12 cellular contexts compared by ENCODE assay signal in genomic region chr15:52392008-52392687, GRCh38.
DNase-seq lines count a peak whose midpoint lies in the region; ATAC-seq and TF ChIP-seq lines count a peak whose summit lies in the region.
"Had no signal": no experiment of that assay in that cellular context is flagged by ENCODE, and none has a peak within 500 bp of the region (broad histone marks: within the 10 kb centered on the region; RNA-seq: fewer than 3 reads in every experiment).

No MANE protein-coding gene starts in this region.

- no peak overlapping the region; a peak in 1 of 5 replicates for H3K4me3 Mint-ChIP-seq in H9
- H3K4me3 Mint-ChIP-seq in natural killer cell = no peak overlapping the region
- H3K4me3 Mint-ChIP-seq: naive B cell had no signal

- H3K4me3 ChIP-seq in AG04449 (ENCODE audit: low read depth, low read length) = no peak overlapping the region
- no peak overlapping the region for H3K4me3 ChIP-seq in iPS DF 6.9 (ENCODE audit: low read length)
- H3K4me3 ChIP-seq: BLaER1 treated with 17β-estradiol and CSF1 and Interleukin-3, amounts not matched to agents 10 nM and 100 nM; GM12878 had no signal

- CTCF ChIA-PET in AG04449 (lab: Yijun Ruan, JAX) = interaction anchor here (1.6 kb wide), 1 partner anchor 41 kb away, joined by 4 read pairs; no protein-coding TSS in a partner anchor

- intact Hi-C loops in natural killer cell (cut with micrococcal nuclease) = no loop called here

- ATAC-seq in natural killer cell = no peak
- ATAC-seq: GM12878 had no signal

- H3K9me3 ChIP-seq in H9 (ENCODE audit: control insufficient read depth, low read depth, low read length) (no peaks in the 10 kb centered on the region), iPS DF 6.9 (ENCODE audit: control insufficient read depth, insufficient read depth, low read length) (no peaks in the 10 kb centered on the region)
- H3K9me3 ChIP-seq: BLaER1 treated with 17β-estradiol and CSF1 and Interleukin-3, amounts not matched to agents 10 nM and 100 nM had no signal

- no peak overlapping the region for H3K18ac ChIP-seq in H9 (ENCODE audit: insufficient read length, low read depth, low read length)

- H2BK15ac ChIP-seq in H9 (ENCODE audit: low read depth, low read length) = no peak overlapping the region

- no peak overlapping the region for H2BK120ac ChIP-seq in H9 (ENCODE audit: low read depth, low read length, poor library complexity, severe bottlenecking)

- H2BK5ac ChIP-seq in H9 (ENCODE audit: insufficient read length, low read length) = no peak overlapping the region

- H3K36me3 Mint-ChIP-seq in H9 (ENCODE audit: insufficient read depth in 1 of 3, low read depth in 3 of 3) (peaks cover 2 to 4% (median 4%) of the 10 kb centered on the region in 3 experiments; a peak in 3 of 7 replicates), natural killer cell (peaks cover 9% of the 10 kb centered on the region)

- no peaks in the 10 kb centered on the region for H3K27me3 ChIP-seq in H9 (ENCODE audit: insufficient read depth, low read length)
- H3K27me3 ChIP-seq in iPS DF 6.9 (ENCODE audit: control insufficient read depth, insufficient read depth, low read length) = no peaks in the 10 kb centered on the region
- H3K27me3 ChIP-seq: BLaER1 treated with 17β-estradiol and CSF1 and Interleukin-3, amounts not matched to agents 10 nM and 100 nM had no signal

- no peak overlapping the region for H2AK5ac ChIP-seq in H9 (ENCODE audit: insufficient read length, low read length)

- TF ChIP-seq CTCF in AG04449 (IDR thresholded peaks at IDR 0.05; ENCODE audit: insufficient read depth, low read length, missing control alignments) = no peak
- no peak for TF ChIP-seq CTCF in H9 (conservative IDR thresholded peaks at IDR 0.05)
- TF ChIP-seq CTCF in natural killer cell (IDR thresholded peaks at IDR 0.05) = no peak

- H2AFZ ChIP-seq in H9 (ENCODE audit: low read length) = no peak overlapping the region

- H4K8ac ChIP-seq in H9 (replicated peaks; ENCODE audit: insufficient read length, low read depth, low read length) = no peak overlapping the region

- no peak overlapping the region for H3K9ac ChIP-seq in H9 (ENCODE audit: extremely low read depth, insufficient read length, low read length)
- H3K9ac ChIP-seq: BLaER1 treated with 17β-estradiol and CSF1 and Interleukin-3, amounts not matched to agents 10 nM and 100 nM had no signal

- H3K27ac Mint-ChIP-seq in H9 (peak overlapping the region; percentile 85 to 91 (median 90)), natural killer cell (no peak overlapping the region)

- H3K79me1 ChIP-seq in H9 (ENCODE audit: insufficient read depth, low read depth, low read length, poor library complexity, severe bottlenecking) = no peaks in the 10 kb centered on the region

- no peaks in the 10 kb centered on the region for H4K20me1 ChIP-seq in H9 (ENCODE audit: control insufficient read depth, insufficient read depth, insufficient read length)

- H4K5ac ChIP-seq in H9 (ENCODE audit: insufficient read length, low read depth, low read length) = no peak overlapping the region

- H3K4ac ChIP-seq in H9 (ENCODE audit: low read depth, low read length) = no peak overlapping the region

- H3K23ac ChIP-seq in H9 (ENCODE audit: insufficient read length, low read depth, low read length) = no peak overlapping the region

- H3K27me3 Mint-ChIP-seq in H9 (ENCODE audit: low read depth) (no peaks in the 10 kb centered on the region), natural killer cell (ENCODE audit: low read depth in 2 of 2) (no peaks in the 10 kb centered on the region)
- H3K27me3 Mint-ChIP-seq: naive B cell had no signal

- no peak overlapping the region for H2BK20ac ChIP-seq in H9 (ENCODE audit: low read depth, low read length, poor library complexity, severe bottlenecking)

- no peak overlapping the region for H3K14ac ChIP-seq in H9 (ENCODE audit: insufficient read depth, low read length)

- peaks cover 10% of the 10 kb centered on the region; the same call in 1 of the 2 replicates for H3K4me1 ChIP-seq in H9 (ENCODE audit: insufficient read depth, low read length)
- peaks cover 7% of the 10 kb centered on the region; the same call in 1 of the 2 replicates for H3K4me1 ChIP-seq in iPS DF 6.9 (ENCODE audit: control insufficient read depth, insufficient read depth, low read length)
- H3K4me1 ChIP-seq: BLaER1 treated with 17β-estradiol and CSF1 and Interleukin-3, amounts not matched to agents 10 nM and 100 nM had no signal

- no peaks in the 10 kb centered on the region for H3K23me2 ChIP-seq in H9 (ENCODE audit: insufficient read length, low read depth, low read length, poor library complexity, severe bottlenecking)

- no CpG with 5 or more reads among the region's 6 CpGs for WGBS in H9 (ENCODE audit: extremely low coverage, insufficient read length, low lambda C conversion rate)
- WGBS in iPS DF 6.9 (ENCODE audit: insufficient coverage, insufficient read length) = no CpG with 5 or more reads among the region's 6 CpGs

- H3K56ac ChIP-seq in H9 (ENCODE audit: insufficient read length, low read depth, low read length) = no peak overlapping the region

- no peak overlapping the region for H3T11ph ChIP-seq in H9 (ENCODE audit: low read length)

- POLR2A ChIA-PET in AG04449 (lab: Yijun Ruan, JAX) = no interaction called here

- H3K79me2 ChIP-seq in H9 (ENCODE audit: insufficient read depth, low read length) = no peaks in the 10 kb centered on the region

- H3K9me3 Mint-ChIP-seq in H9 (no peaks in the 10 kb centered on the region), natural killer cell (no peaks in the 10 kb centered on the region)
- H3K9me3 Mint-ChIP-seq: naive B cell had no signal

- H3K4me1 Mint-ChIP-seq in H9 (peaks cover 56 to 57% of the 10 kb centered on the region in 2 experiments), natural killer cell (no peaks in the 10 kb centered on the region)

- peak overlapping the region; percentile 11 for H3K4me2 ChIP-seq in H9 (ENCODE audit: insufficient read depth, insufficient read length, low read length)
- H3K4me2 ChIP-seq: BLaER1 treated with 17β-estradiol and CSF1 and Interleukin-3, amounts not matched to agents 10 nM and 100 nM had no signal

- H4K91ac ChIP-seq in H9 (ENCODE audit: insufficient read length, low read depth, low read length) = no peak overlapping the region

- no peaks in the 10 kb centered on the region for H3K36me3 ChIP-seq in iPS DF 6.9 (ENCODE audit: control insufficient read depth, insufficient read depth, low read length)

- H3K27ac ChIP-seq in H9 (ENCODE audit: insufficient read length, low read depth, low read length) = peak overlapping the region; percentile 33
- H3K27ac ChIP-seq in iPS DF 6.9 (ENCODE audit: low read length) = no peak overlapping the region
- H3K27ac ChIP-seq: BLaER1 treated with 17β-estradiol and CSF1 and Interleukin-3, amounts not matched to agents 10 nM and 100 nM had no signal

- no peak overlapping the region for H2BK12ac ChIP-seq in H9 (ENCODE audit: insufficient read length, low read depth, low read length)

- DNase-seq in AG04449 (ENCODE audit: low read depth, low spot score) (peak; percentile 26), H9 (peak; percentile 77), amniotic epithelial cell (ENCODE audit: low read depth) (peak; percentile 46), iPS DF 6.9 (ENCODE audit: low read depth, low spot score) (peak; percentile 13), natural killer cell (no peak), cerebellar nuclear complex (lab: John Stamatoyannopoulos, UW) (no peak), Ammon's horn (ENCODE audit: low spot score) (no peak)
- no peak for DNase-seq in activated naive CD4-positive, alpha-beta T cell treated with anti-CD3 and anti-CD28 coated beads, Interleukin-2, amount 50 U/mL, for 16 hours
- DNase-seq: naive B cell, NCI-H146 had no signal

Comparison
In these comparisons a context has a peak if more than half of its experiments do, and no peak if none do; other contexts are left out.
1. DNase-seq: peak in AG04449 (single experiment), H9 (single experiment), amniotic epithelial cell (single experiment) and iPS DF 6.9 (single experiment); none in natural killer cell (single experiment), cerebellar nuclear complex (0 of 2), Ammon's horn (single experiment) and activated naive CD4-positive, alpha-beta T cell treated with anti-CD3 and anti-CD28 coated beads, Interleukin-2, amount 50 U/mL, for 16 hours (single experiment).
2. H3K27ac Mint-ChIP-seq: peak in H9 (3 of 3); none in natural killer cell (0 of 2).